ENCODE assay signal across 8 cellular contexts in genomic region chr2:80238692-80239469, GRCh38.
DNase-seq lines count a peak whose midpoint lies in the region; ATAC-seq lines count a peak whose summit lies in the region.

No MANE protein-coding gene starts in this region.

- no peak overlapping the region for H3K27ac Mint-ChIP-seq in activated naive CD4-positive, alpha-beta T cell treated with anti-CD3 and anti-CD28 coated beads, Interleukin-2, amount 10 ng/mL, durations not matched to agents 7 days and 5 days

- peaks cover 4% of the 10 kb centered on the region for H3K9me3 Mint-ChIP-seq in activated naive CD4-positive, alpha-beta T cell treated with anti-CD3 and anti-CD28 coated beads, Interleukin-2, amount 10 ng/mL, durations not matched to agents 7 days and 5 days

- no peak overlapping the region for H3K4me3 Mint-ChIP-seq in activated naive CD4-positive, alpha-beta T cell treated with anti-CD3 and anti-CD28 coated beads, Interleukin-2, amount 10 ng/mL, durations not matched to agents 7 days and 5 days

- DNase-seq in activated naive CD4-positive, alpha-beta T cell treated with anti-CD3 and anti-CD28 coated beads, Interleukin-2, amount 10 ng/mL, durations not matched to agents 7 days and 5 days = peak; percentile 20
- DNase-seq in activated naive CD4-positive, alpha-beta T cell treated with anti-CD3 and anti-CD28 coated beads, Interleukin-2, amount 50 U/mL, for 16 hours = no peak
- DNase-seq in NCI-H1694 treated with DMSO at 0.1 percent for 48 hours (lab: John Stamatoyannopoulos, UW) (peak; percentile 2), dedifferentiated amniotic fluid mesenchymal stem cell (ENCODE audit: extremely low spot score) (peak; percentile 45), myocyte (ENCODE audit: low read depth) (peak; percentile 18)

- H3K4me1 Mint-ChIP-seq in activated naive CD4-positive, alpha-beta T cell treated with anti-CD3 and anti-CD28 coated beads, Interleukin-2, amount 10 ng/mL, durations not matched to agents 7 days and 5 days = no peaks in the 10 kb centered on the region

- ATAC-seq in HG03520 (IDR thresholded peaks at IDR 0.05; ENCODE audit: unreplicated experiment) (no peak), HG02938 (IDR thresholded peaks at IDR 0.05; ENCODE audit: unreplicated experiment) (no peak), GM21619 (IDR thresholded peaks at IDR 0.05; ENCODE audit: unreplicated experiment) (no peak)

- no peaks in the 10 kb centered on the region for H3K27me3 Mint-ChIP-seq in activated naive CD4-positive, alpha-beta T cell treated with anti-CD3 and anti-CD28 coated beads, Interleukin-2, amount 10 ng/mL, durations not matched to agents 7 days and 5 days

- no peaks in the 10 kb centered on the region for H3K36me3 Mint-ChIP-seq in activated naive CD4-positive, alpha-beta T cell treated with anti-CD3 and anti-CD28 coated beads, Interleukin-2, amount 10 ng/mL, durations not matched to agents 7 days and 5 days

- CTCF ChIA-PET in activated naive CD4-positive, alpha-beta T cell treated with anti-CD3 and anti-CD28 coated beads, Interleukin-2, amount 10 ng/mL, durations not matched to agents 7 days and 5 days (lab: Charles Lee) = interaction anchor here (1.1 kb wide), 1 partner anchor 9 kb away, joined by 4 read pairs; no protein-coding TSS in a partner anchor
